26 cellular contexts compared by ENCODE assay signal in genomic region chr9:89967527-89967926, GRCh38.
DNase-seq lines count a peak whose midpoint lies in the region; ATAC-seq, FAIRE-seq and TF ChIP-seq lines count a peak whose summit lies in the region.
"Had no signal": no experiment of that assay in that cellular context is flagged by ENCODE, and none has a peak within 500 bp of the region (broad histone marks: within the 10 kb centered on the region; RNA-seq: fewer than 3 reads in every experiment).

No MANE protein-coding gene starts in this region.

- H2AK5ac ChIP-seq in mesenchymal stem cell (ENCODE audit: low read length, severe bottlenecking), result no peak overlapping the region

- no peak for TF ChIP-seq RAD21 in A549 (conservative IDR thresholded peaks at IDR 0.05 in 1 of 2, IDR thresholded peaks at IDR 0.05 in 1 of 2)

- H3K27me3 ChIP-seq in WERI-Rb-1 (ENCODE audit: insufficient read depth, low read depth, severe bottlenecking) (no peaks in the 10 kb centered on the region), mesenchymal stem cell (ENCODE audit: control insufficient read depth in 1 of 2, insufficient read depth in 1 of 2, low read length in 2 of 2) (no peaks in the 10 kb centered on the region), tibial artery (no peaks in the 10 kb centered on the region)
- H3K27me3 ChIP-seq: BLaER1 treated with 17β-estradiol and CSF1 and Interleukin-3, amounts not matched to agents 10 nM and 100 nM; MG63; SJSA1 had no signal

- WGBS in A549 (ENCODE audit: missing lambda C conversion rate), result 11% methylated on average over 2 of the region's 2 CpGs
- WGBS in mesenchymal stem cell, result 80% methylated on average over 2 of the region's 2 CpGs

- POLR2A ChIA-PET in A549 (lab: Yijun Ruan, JAX), result no interaction called here

- H3K36me3 ChIP-seq in WERI-Rb-1 (no peaks in the 10 kb centered on the region), mesenchymal stem cell (ENCODE audit: control insufficient read depth in 1 of 2, insufficient read depth in 2 of 2, low read depth in 1 of 2, low read length in 2 of 2) (no peaks in the 10 kb centered on the region), tibial artery (no peaks in the 10 kb centered on the region)
- H3K36me3 ChIP-seq: BLaER1 treated with 17β-estradiol and CSF1 and Interleukin-3, amounts not matched to agents 10 nM and 100 nM; HAP-1; MG63; SJSA1 had no signal

- no peak overlapping the region for H3K4me3 ChIP-seq in A549
- no peak overlapping the region for H3K4me3 ChIP-seq in WERI-Rb-1 (ENCODE audit: low read depth, low read length)
- no peak overlapping the region for H3K4me3 ChIP-seq in mesenchymal stem cell (ENCODE audit: insufficient read depth in 1 of 2, low read depth in 1 of 2, low read length in 2 of 2)
- H3K4me3 ChIP-seq in tibial artery, result no peak overlapping the region
- H3K4me3 ChIP-seq: BLaER1 treated with 17β-estradiol and CSF1 and Interleukin-3, amounts not matched to agents 10 nM and 100 nM; HAP-1; MG63; SJSA1 had no signal

- H2BK120ac ChIP-seq in mesenchymal stem cell (ENCODE audit: low read depth, low read length), result no peak overlapping the region

- H3K4me1 ChIP-seq in A549 (peaks cover 14% of the 10 kb centered on the region; the same call in 2 of the 3 replicates), mesenchymal stem cell (ENCODE audit: control insufficient read depth, insufficient read depth, low read depth, low read length) (no peaks in the 10 kb centered on the region), tibial artery (peaks cover 0 to under 1% (median 0%) of the 10 kb centered on the region in 4 donors)
- H3K4me1 ChIP-seq: HAP-1, SJSA1 had no signal

- H3K27ac ChIP-seq in A549 (no peak overlapping the region), WERI-Rb-1 (no peak overlapping the region), mesenchymal stem cell (ENCODE audit: low read length, poor library complexity, severe bottlenecking) (no peak overlapping the region), tibial artery (no peak overlapping the region)
- H3K27ac ChIP-seq: BLaER1 treated with 17β-estradiol and CSF1 and Interleukin-3, amounts not matched to agents 10 nM and 100 nM; SJSA1 had no signal

- H3K18ac ChIP-seq in mesenchymal stem cell (ENCODE audit: low read depth in 1 of 2, low read length in 2 of 2), result no peak overlapping the region

- H4K8ac ChIP-seq in mesenchymal stem cell (ENCODE audit: low read length), result peak overlapping the region; percentile 19

- H3K79me1 ChIP-seq in mesenchymal stem cell (replicated peaks; ENCODE audit: low read length, poor library complexity, severe bottlenecking), result no peaks in the 10 kb centered on the region

- H2AFZ ChIP-seq in mesenchymal stem cell (ENCODE audit: low read depth, low read length), result no peak overlapping the region

- peak overlapping the region; percentile 74 for H4K91ac ChIP-seq in mesenchymal stem cell (ENCODE audit: low read length)

- H3K4me2 ChIP-seq in A549, result no peak overlapping the region
- H3K4me2 ChIP-seq in mesenchymal stem cell (ENCODE audit: low read length, poor library complexity, severe bottlenecking), result no peak overlapping the region
- H3K4me2 ChIP-seq: BLaER1 treated with 17β-estradiol and CSF1 and Interleukin-3, amounts not matched to agents 10 nM and 100 nM had no signal

- TF ChIP-seq CTCF in A549 (IDR thresholded peaks at IDR 0.05), result no peak
- peak; percentile 34 for TF ChIP-seq CTCF in WERI-Rb-1 (IDR thresholded peaks at IDR 0.05; ENCODE audit: low read depth, low read length)
- TF ChIP-seq CTCF in tibial artery (IDR thresholded peaks at IDR 0.05), result no peak

- H2BK15ac ChIP-seq in mesenchymal stem cell (ENCODE audit: low read depth, poor library complexity, severe bottlenecking), result no peak overlapping the region

- no peak overlapping the region for H3K14ac ChIP-seq in mesenchymal stem cell (ENCODE audit: low read length in 2 of 2)

- TF ChIP-seq EP300 in A549 (IDR thresholded peaks at IDR 0.05), result no peak

- ATAC-seq in A549, result peak; percentile 35 to 59; a peak in 1 of 6 replicates
- ATAC-seq in left ventricle myocardium superior, result no peak
- ATAC-seq in GM21737 (IDR thresholded peaks at IDR 0.05; ENCODE audit: unreplicated experiment), result no peak

- peak overlapping the region; percentile 21 to 25 for H2BK12ac ChIP-seq in mesenchymal stem cell (ENCODE audit: low read length in 2 of 2)

- FAIRE-seq in A549 (lab: Jason Lieb, UNC) (no peak), GM12892 (lab: Jason Lieb, UNC) (peak; percentile 66)
- FAIRE-seq: A204.1, D721Med had no signal

- H3K9me3 ChIP-seq in A549 (no peaks in the 10 kb centered on the region), WERI-Rb-1 (ENCODE audit: severe bottlenecking) (no peaks in the 10 kb centered on the region), mesenchymal stem cell (ENCODE audit: control insufficient read depth, low read length) (no peaks in the 10 kb centered on the region), tibial artery (no peaks in the 10 kb centered on the region)
- H3K9me3 ChIP-seq: BLaER1 treated with 17β-estradiol and CSF1 and Interleukin-3, amounts not matched to agents 10 nM and 100 nM; HAP-1; MG63; SJSA1 had no signal

- H3K9ac ChIP-seq in mesenchymal stem cell (ENCODE audit: low read length), result no peak overlapping the region
- H3K9ac ChIP-seq: BLaER1 treated with 17β-estradiol and CSF1 and Interleukin-3, amounts not matched to agents 10 nM and 100 nM had no signal

- CTCF ChIA-PET in A549 (lab: Yijun Ruan, JAX), result no interaction called here

- intact Hi-C loops in tibial artery (cut with DNase I; ENCODE audit: low total_unique reads), result no loop called here
- intact Hi-C loops in left ventricle myocardium superior (cut with micrococcal nuclease), result no loop called here

- TF ChIP-seq POLR2A in A549 (IDR thresholded peaks at IDR 0.05; ENCODE audit: low read length), result no peak
- TF ChIP-seq POLR2A in GM12892 (IDR thresholded peaks at IDR 0.05; ENCODE audit: low read depth, low read length), result no peak

- no peak overlapping the region for H3K23ac ChIP-seq in mesenchymal stem cell (ENCODE audit: low read length in 2 of 2)

- DNase-seq in A549 (ENCODE audit: low read depth in 1 of 2, low spot score in 1 of 2) (no peak), GM12892 (ENCODE audit: insufficient read length) (no peak), WERI-Rb-1 (no peak), mesenchymal stem cell (no peak), tibial artery (no peak), left ventricle myocardium superior (no peak)
- no peak for DNase-seq in stimulated activated CD4-positive, alpha-beta T cell treated with anti-CD3 and anti-CD28 coated beads, Interleukin-4, amount 100 ng/mL, for 24 hours
- DNase-seq: AML-193; CD4-positive, alpha-beta T cell; HFFc6; IMR-90; KG1; MG63; NCI-H1048; NCI-H1694; NCI-H2029 treated with DMSO at 0.1 percent for 48 hours; NCI-H524; NCI-H774; Right ventricle myocardium superior; RPMI8226 had no signal

- H3K4ac ChIP-seq in mesenchymal stem cell (ENCODE audit: low read depth in 1 of 2, low read length in 2 of 2), result no peak overlapping the region

- H2BK5ac ChIP-seq in mesenchymal stem cell (ENCODE audit: low read depth, low read length, poor library complexity, severe bottlenecking), result no peak overlapping the region

TF ChIP-seq in A549, 52 proteins besides CTCF, POLR2A, EP300 and RAD21:
- TF ChIP-seq NFE2L2 (conservative IDR thresholded peaks at IDR 0.05; ENCODE audit: low read length) (no peak), JUNB (IDR thresholded peaks at IDR 0.05) (no peak), HOXA7 (CRISPR knock-in tag; IDR thresholded peaks at IDR 0.05) (no peak), CBX8 (IDR thresholded peaks at IDR 0.05) (no peak), HEYL (CRISPR knock-in tag; IDR thresholded peaks at IDR 0.05) (no peak)

Comparison
In these comparisons a context has a peak if more than half of its experiments do, and no peak if none do; other contexts are left out.
1. ATAC-seq: peak in A549 (2 of 2); none in left ventricle myocardium superior (single experiment) and GM21737 (single experiment).